In the genomic region with DNA sequence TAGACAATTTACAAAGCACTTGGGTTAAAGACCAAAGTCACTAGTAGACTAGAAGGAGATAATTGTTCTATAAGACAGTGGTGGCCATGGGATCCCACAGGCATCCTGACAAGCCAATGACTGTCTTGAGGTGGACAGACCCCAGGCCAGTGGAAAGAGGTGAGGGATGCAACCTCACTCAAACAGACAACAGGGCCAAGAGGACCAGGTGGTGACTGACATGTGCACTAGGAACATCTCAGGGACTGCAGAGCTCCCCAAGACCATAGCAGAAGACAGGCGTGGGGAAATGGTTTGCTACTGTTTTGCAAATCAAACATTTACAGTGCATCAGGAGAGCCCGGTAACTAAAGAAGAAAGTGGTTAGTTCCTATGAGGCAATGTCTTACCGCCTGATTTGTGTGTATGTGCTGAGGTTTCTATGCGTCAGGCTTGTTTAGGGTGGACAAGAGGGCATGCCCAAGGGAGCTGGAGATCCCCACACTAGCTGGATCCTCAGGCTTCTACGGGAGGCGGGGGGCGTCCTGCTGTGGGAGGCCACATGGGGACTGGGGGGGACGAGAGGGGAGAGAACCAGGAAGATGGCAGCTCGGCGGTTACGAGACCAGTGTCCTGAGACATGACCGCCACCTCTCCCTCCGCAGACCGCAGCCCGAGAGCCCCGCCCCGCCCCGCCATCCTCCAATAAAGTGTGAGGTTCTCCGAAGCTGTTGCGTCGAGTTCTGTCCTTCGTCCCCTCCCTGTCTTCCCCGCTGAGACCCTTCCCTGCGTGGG, we compare ENCODE assay signal across 8 cellular contexts. TPM values are rescaled to one million over a fixed set of nuclear protein-coding genes. Genes with fewer than 3 reads are reported as not detected.
DNase-seq lines count a peak whose midpoint lies in the region; ATAC-seq, FAIRE-seq and TF ChIP-seq lines count a peak whose summit lies in the region.

No MANE protein-coding gene starts in this region.

- peak overlapping the region; percentile 83 to 87 (median 86) for H3K27ac Mint-ChIP-seq in CD4-positive, CD25-positive, alpha-beta regulatory T cell

- peaks cover 21% of the 10 kb centered on the region for H3K79me2 ChIP-seq in OCI-LY3 (ENCODE audit: low read length)

- ATAC-seq in CD4-positive, CD25-positive, alpha-beta regulatory T cell (ENCODE audit: low read depth in 2 of 2) = peak; percentile 23 to 27
- ATAC-seq in HG03342 (IDR thresholded peaks at IDR 0.05; ENCODE audit: unreplicated experiment) = peak; percentile 32
- ATAC-seq in foreskin keratinocyte = peak; percentile 42

- H3K36me3 ChIP-seq in CD4-positive, CD25-positive, alpha-beta regulatory T cell (ENCODE audit: control insufficient read depth, insufficient read depth, low read length) = peaks cover 19% of the 10 kb centered on the region
- H3K36me3 ChIP-seq in OCI-LY3 (replicated peaks; ENCODE audit: low read depth, low read length) = peaks cover 27% of the 10 kb centered on the region

- peak overlapping the region; percentile 74 for H3K27ac ChIP-seq in CD4-positive, CD25-positive, alpha-beta regulatory T cell (ENCODE audit: insufficient read depth, low read length, poor library complexity, severe bottlenecking)
- H3K27ac ChIP-seq in OCI-LY3 (ENCODE audit: low read length) = peak overlapping the region; percentile 55
- peak overlapping the region; percentile 89 for H3K27ac ChIP-seq in foreskin keratinocyte

- peaks cover 0 to 1% (median 0%) of the 10 kb centered on the region in 7 donors for H3K9me3 Mint-ChIP-seq in CD4-positive, CD25-positive, alpha-beta regulatory T cell

- TF ChIP-seq CTCF in OCI-LY3 (IDR thresholded peaks at IDR 0.05; ENCODE audit: low read depth, low read length) (no peak), foreskin keratinocyte (conservative IDR thresholded peaks at IDR 0.05) (no peak)

- peak overlapping the region; percentile 90 to 95 (median 91) for H3K4me3 Mint-ChIP-seq in CD4-positive, CD25-positive, alpha-beta regulatory T cell

- no peaks in the 10 kb centered on the region for H3K27me3 Mint-ChIP-seq in CD4-positive, CD25-positive, alpha-beta regulatory T cell

- peak in 1 of 3 donors; percentile 43 for DNase-seq in CD4-positive, CD25-positive, alpha-beta regulatory T cell
- peak; percentile 69 for DNase-seq in GM19239 (ENCODE audit: insufficient read length, low spot score)
- peak; percentile 49 for DNase-seq in activated gamma-delta T cell (lab: John Stamatoyannopoulos, UW)
- peak; percentile 33 to 73 for DNase-seq in foreskin keratinocyte
- peak; percentile 59 for DNase-seq in non-pigmented ciliary epithelial cell (ENCODE audit: low read depth)
- DNase-seq in hippocampal formation (lab: John Stamatoyannopoulos, UW) = no peak

- peak overlapping the region; percentile 43 for H3K4me3 ChIP-seq in CD4-positive, CD25-positive, alpha-beta regulatory T cell (ENCODE audit: low read depth, low read length)
- peak overlapping the region; percentile 95 for H3K4me3 ChIP-seq in OCI-LY3 (ENCODE audit: low read length)

- H3K4me1 ChIP-seq in CD4-positive, CD25-positive, alpha-beta regulatory T cell (ENCODE audit: control insufficient read depth, insufficient read depth, low read length, poor library complexity, severe bottlenecking) = peaks cover 23% of the 10 kb centered on the region
- H3K4me1 ChIP-seq in OCI-LY3 (ENCODE audit: low read length) (peaks cover 13% of the 10 kb centered on the region), foreskin keratinocyte (no peaks in the 10 kb centered on the region)

- H3K36me3 Mint-ChIP-seq in CD4-positive, CD25-positive, alpha-beta regulatory T cell = peaks cover 9% of the 10 kb centered on the region

- no peaks in the 10 kb centered on the region for H3K9me3 ChIP-seq in CD4-positive, CD25-positive, alpha-beta regulatory T cell (ENCODE audit: control insufficient read depth in 2 of 2, low read length in 2 of 2)
- no peaks in the 10 kb centered on the region for H3K9me3 ChIP-seq in OCI-LY3 (ENCODE audit: insufficient read depth, low read length)

- peaks cover 7 to 24% (median 14%) of the 10 kb centered on the region in 4 donors for H3K4me1 Mint-ChIP-seq in CD4-positive, CD25-positive, alpha-beta regulatory T cell

- peak overlapping the region; percentile 69 for H3K4me2 ChIP-seq in OCI-LY3 (ENCODE audit: low read length)

- H3K27me3 ChIP-seq in CD4-positive, CD25-positive, alpha-beta regulatory T cell (ENCODE audit: control insufficient read depth, insufficient read depth, low read length) = no peaks in the 10 kb centered on the region
- H3K27me3 ChIP-seq in OCI-LY3 (ENCODE audit: low read depth, low read length) (no peaks in the 10 kb centered on the region), foreskin keratinocyte (no peaks in the 10 kb centered on the region)

- peak overlapping the region; percentile 83 for H3K9ac ChIP-seq in OCI-LY3 (ENCODE audit: low read length)

- H4K20me1 ChIP-seq in OCI-LY3 (ENCODE audit: insufficient read depth, low read length) = no peaks in the 10 kb centered on the region; the same call in 1 of the 2 replicates

- FAIRE-seq in GM19239 (lab: Jason Lieb, UNC) = peak; percentile 82

- peak overlapping the region; percentile 86 for H2AFZ ChIP-seq in OCI-LY3 (ENCODE audit: low read depth, low read length)

RNA-seq across cellular contexts. Expression of gene MRPS26, which starts 0.6 kb away (rescaled TPM):
- 17.6 TPM for total RNA-seq in CD4-positive, CD25-positive, alpha-beta regulatory T cell
- 10 to 100 TPM; 69.6 to 78.8 (median 72.7) TPM for polyA plus RNA-seq in CD4-positive, CD25-positive, alpha-beta regulatory T cell
- 67.7 and 81.4 TPM in 2 replicates for total RNA-seq in foreskin keratinocyte
- 96.9 and 101 TPM in 2 replicates for polyA plus RNA-seq in foreskin keratinocyte

RNA-seq across cellular contexts. Expression of gene GNRH2, which starts 1.8 kb away (rescaled TPM):
- total RNA-seq in CD4-positive, CD25-positive, alpha-beta regulatory T cell = 1.9 TPM
- polyA plus RNA-seq in CD4-positive, CD25-positive, alpha-beta regulatory T cell = not detected
- not detected in 2 replicates for total RNA-seq in foreskin keratinocyte
- not detected in 2 replicates for polyA plus RNA-seq in foreskin keratinocyte

RNA-seq across cellular contexts. Expression of gene OXT, which starts 26.2 kb away (rescaled TPM):
- not detected for total RNA-seq in CD4-positive, CD25-positive, alpha-beta regulatory T cell
- under 1 TPM in 3 of 4 donors, not detected in 1; 0.50 to 0.83 (median 0.61) TPM for polyA plus RNA-seq in CD4-positive, CD25-positive, alpha-beta regulatory T cell
- total RNA-seq in foreskin keratinocyte = not detected in 2 replicates
- polyA plus RNA-seq in foreskin keratinocyte = not detected in 2 replicates

RNA-seq across cellular contexts. Expression of gene AVP, which starts 39.3 kb away (rescaled TPM):
- total RNA-seq in CD4-positive, CD25-positive, alpha-beta regulatory T cell = 1.4 TPM
- not detected for polyA plus RNA-seq in CD4-positive, CD25-positive, alpha-beta regulatory T cell
- total RNA-seq in foreskin keratinocyte = not detected in 2 replicates
- not detected in 2 replicates for polyA plus RNA-seq in foreskin keratinocyte

Comparison
In these comparisons a context has a peak if more than half of its experiments do, and no peak if none do; other contexts are left out.
1. DNase-seq: peak in GM19239 (single experiment), activated gamma-delta T cell (single experiment), foreskin keratinocyte (2 of 2) and non-pigmented ciliary epithelial cell (single experiment); none in hippocampal formation (0 of 2).
2. Peak in every context shown above with its lines, with median percentiles within 50 percentile points of each other: ATAC-seq and H3K27ac ChIP-seq.